ENCODE assay signal across 7 cellular contexts in the genomic region with DNA sequence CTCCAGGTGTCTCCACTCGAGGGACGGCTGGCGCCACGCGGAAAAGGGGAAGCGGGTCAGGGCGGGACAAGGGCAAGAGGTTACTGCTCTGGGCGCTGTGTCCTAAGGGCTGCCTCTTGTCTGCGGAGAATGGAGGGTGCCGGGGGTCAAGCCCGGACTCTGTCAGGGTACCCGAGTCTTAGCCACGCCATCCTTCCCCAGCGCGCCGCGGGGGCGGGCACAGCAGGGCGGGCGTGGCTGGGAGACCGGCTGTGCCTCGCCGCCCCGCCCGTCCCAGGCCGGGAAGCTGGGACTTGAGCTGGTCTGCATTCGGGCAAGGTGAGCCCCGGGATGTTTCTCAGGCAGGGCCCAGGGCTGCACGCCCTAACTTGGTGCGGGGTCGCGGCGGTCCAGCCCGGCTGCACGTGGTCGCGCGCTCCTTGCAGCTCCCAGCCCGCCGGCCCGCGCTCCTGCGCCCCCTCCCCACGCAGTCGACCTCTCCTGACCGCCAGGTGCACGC.
DNase-seq lines count a peak whose midpoint lies in the region; ATAC-seq, FAIRE-seq and TF ChIP-seq lines count a peak whose summit lies in the region.

No MANE protein-coding gene starts in this region.

- TF ChIP-seq CTCF in GM13976 (IDR thresholded peaks at IDR 0.05; ENCODE audit: borderline replicate concordance, control extremely low read depth, extremely low read depth, insufficient read depth, missing control alignments) (no peak), OCI-LY1 (IDR thresholded peaks at IDR 0.05; ENCODE audit: low read length) (no peak)

- H3K4me1 ChIP-seq in OCI-LY1 (ENCODE audit: insufficient read depth, low read length, severe bottlenecking), result peaks cover 57% of the 10 kb centered on the region
- peaks cover 35% of the 10 kb centered on the region for H3K4me1 ChIP-seq in effector memory CD4-positive, alpha-beta T cell (ENCODE audit: control insufficient read depth, insufficient read depth, low read length, poor library complexity, severe bottlenecking)
- peaks cover 51% of the 10 kb centered on the region for H3K4me1 ChIP-seq in mucosa of stomach (ENCODE audit: control insufficient read depth, insufficient read depth, low read length)

- H3F3A ChIP-seq in OCI-LY1 (ENCODE audit: insufficient read depth, low read length), result peaks cover 8% of the 10 kb centered on the region; the same call in 1 of the 2 replicates

- H4K20me1 ChIP-seq in OCI-LY1 (ENCODE audit: insufficient read depth, low read length), result no peaks in the 10 kb centered on the region

- H3K9me2 ChIP-seq in OCI-LY1 (ENCODE audit: low read depth, low read length), result no peaks in the 10 kb centered on the region

- H3K27me3 ChIP-seq in OCI-LY1 (ENCODE audit: insufficient read depth, low read length), result peaks cover 9% of the 10 kb centered on the region; the same call in 1 of the 2 replicates
- H3K27me3 ChIP-seq in effector memory CD4-positive, alpha-beta T cell (replicated peaks; ENCODE audit: control insufficient read depth, insufficient read depth, low read length, poor library complexity, severe bottlenecking), result no peaks in the 10 kb centered on the region
- peaks cover 14% of the 10 kb centered on the region for H3K27me3 ChIP-seq in mucosa of stomach (ENCODE audit: control insufficient read depth, insufficient read depth, low read length)

- H3K4me3 ChIP-seq in OCI-LY1 (ENCODE audit: low read depth, low read length, poor library complexity, severe bottlenecking), result peak overlapping the region; percentile 56
- H3K4me3 ChIP-seq in effector memory CD4-positive, alpha-beta T cell (ENCODE audit: insufficient read depth, low read depth, low read length, poor library complexity, severe bottlenecking), result peak overlapping the region; percentile 64
- H3K4me3 ChIP-seq in mucosa of stomach (ENCODE audit: low read length), result no peak overlapping the region

- H3K36me3 ChIP-seq in OCI-LY1 (ENCODE audit: insufficient read depth, low read length) (no peaks in the 10 kb centered on the region), mucosa of stomach (ENCODE audit: control insufficient read depth, insufficient read depth, low read length) (no peaks in the 10 kb centered on the region)
- no peaks in the 10 kb centered on the region for H3K36me3 ChIP-seq in effector memory CD4-positive, alpha-beta T cell (ENCODE audit: control insufficient read depth, insufficient read depth, low read length)

- peak; percentile 72 for DNase-seq in GM13976 (ENCODE audit: low spot score)
- no peak for DNase-seq in effector memory CD4-positive, alpha-beta T cell
- no peak for DNase-seq in GM19239 (ENCODE audit: insufficient read length, low spot score)

- in situ Hi-C loops in GM13976 (cut with MboI; ENCODE audit: low sequenced_read_pairs, unreplicated experiment), result no loop called here

- H2AFZ ChIP-seq in OCI-LY1 (ENCODE audit: low read length), result no peak overlapping the region

- H3K9ac ChIP-seq in OCI-LY1 (ENCODE audit: low read length) (peak overlapping the region; percentile 61; the same call in 1 of the 2 replicates), mucosa of stomach (ENCODE audit: low read length) (peak overlapping the region; percentile 75)

- peak overlapping the region; percentile 96 for H3K4me2 ChIP-seq in OCI-LY1 (ENCODE audit: low read length)

- H3K9me3 ChIP-seq in OCI-LY1 (ENCODE audit: low read length) (no peaks in the 10 kb centered on the region), mucosa of stomach (ENCODE audit: control insufficient read depth, low read length) (no peaks in the 10 kb centered on the region)
- no peaks in the 10 kb centered on the region for H3K9me3 ChIP-seq in effector memory CD4-positive, alpha-beta T cell (ENCODE audit: control insufficient read depth, low read length)

- peak overlapping the region; percentile 88 for H3K27ac ChIP-seq in OCI-LY1 (ENCODE audit: low read depth, low read length, poor library complexity, severe bottlenecking)
- H3K27ac ChIP-seq in effector memory CD4-positive, alpha-beta T cell (ENCODE audit: insufficient read depth, low read length, poor library complexity, severe bottlenecking), result peak overlapping the region; percentile 42

- no peak for FAIRE-seq in GM19239 (lab: Jason Lieb, UNC)

- ATAC-seq in GM21723 (IDR thresholded peaks at IDR 0.05; ENCODE audit: unreplicated experiment) (no peak), HG03442 (IDR thresholded peaks at IDR 0.05; ENCODE audit: unreplicated experiment) (no peak)

- no peaks in the 10 kb centered on the region for H3K79me2 ChIP-seq in OCI-LY1 (ENCODE audit: insufficient read depth, low read length)
